24 cellular contexts compared by ENCODE assay signal in the genomic region with DNA sequence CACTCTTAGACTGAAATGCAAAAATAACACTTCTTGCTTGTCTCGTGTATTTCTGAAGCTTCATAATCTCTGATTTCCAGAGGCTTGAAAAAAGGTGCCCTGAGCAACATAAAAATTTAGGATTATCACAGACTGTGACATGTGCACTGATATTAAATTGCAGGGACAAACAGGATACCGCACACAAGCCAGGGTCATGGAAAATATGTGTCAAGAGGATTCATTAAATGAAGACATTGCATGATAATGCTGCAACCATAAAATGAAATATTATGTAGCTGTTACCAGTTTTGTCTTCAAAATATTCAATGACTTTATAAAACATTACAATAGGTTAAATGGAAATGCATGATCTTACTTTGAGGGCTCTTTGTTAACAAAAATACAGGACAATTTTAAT.
DNase-seq lines count a peak whose midpoint lies in the region; FAIRE-seq and TF ChIP-seq lines count a peak whose summit lies in the region.
"Had no signal": no experiment of that assay in that cellular context is flagged by ENCODE, and none has a peak within 500 bp of the region (broad histone marks: within the 10 kb centered on the region; RNA-seq: fewer than 3 reads in every experiment).

No MANE protein-coding gene starts in this region.

- no peaks in the 10 kb centered on the region for H3K9me1 ChIP-seq in endothelial cell of umbilical vein (replicated peaks; ENCODE audit: control insufficient read depth, extremely low read depth, insufficient read depth, low read length)

- H3K4me1 ChIP-seq in H9 (ENCODE audit: insufficient read depth, low read length) (no peaks in the 10 kb centered on the region), endothelial cell of umbilical vein (ENCODE audit: control insufficient read depth, extremely low read depth, insufficient read depth, low read length) (peaks cover 19% of the 10 kb centered on the region)
- H3K4me1 ChIP-seq: A549; BLaER1 treated with 17β-estradiol and CSF1 and Interleukin-3, amounts not matched to agents 10 nM and 100 nM had no signal

- no peak overlapping the region for H3K9ac ChIP-seq in H9 (ENCODE audit: extremely low read depth, insufficient read length, low read length)
- no peak overlapping the region for H3K9ac ChIP-seq in endothelial cell of umbilical vein (replicated peaks; ENCODE audit: extremely low read depth, insufficient read depth, low read length)
- H3K9ac ChIP-seq: BLaER1 treated with 17β-estradiol and CSF1 and Interleukin-3, amounts not matched to agents 10 nM and 100 nM had no signal

- no peak overlapping the region for H3K14ac ChIP-seq in H9 (ENCODE audit: insufficient read depth, low read length)

- H3K56ac ChIP-seq in H9 (ENCODE audit: insufficient read length, low read depth, low read length): no peak overlapping the region

- H3K4me3 Mint-ChIP-seq in H9: no peak overlapping the region
- H3K4me3 Mint-ChIP-seq in activated CD4-positive, alpha-beta memory T cell treated with anti-CD3 and anti-CD28 coated beads for 36 hours: no peak overlapping the region
- H3K4me3 Mint-ChIP-seq: B cell; CD4-positive, alpha-beta T cell; CD8-positive, alpha-beta T cell had no signal

- BruUV-seq in endothelial cell of umbilical vein (replicated peaks; lab: Mats Ljungman, UMichigan): no TSS peak

- no peak overlapping the region for H3K4ac ChIP-seq in H9 (ENCODE audit: low read depth, low read length)

- TF ChIP-seq CTCF in H9 (conservative IDR thresholded peaks at IDR 0.05): no peak
- TF ChIP-seq CTCF in endothelial cell of umbilical vein (IDR thresholded peaks at IDR 0.05; ENCODE audit: extremely low read depth in 1 of 2, insufficient read depth in 1 of 2, low read depth in 1 of 2, low read length in 2 of 2): no peak

- H3K79me2 ChIP-seq in H9 (ENCODE audit: insufficient read depth, low read length): no peaks in the 10 kb centered on the region
- no peaks in the 10 kb centered on the region for H3K79me2 ChIP-seq in endothelial cell of umbilical vein (ENCODE audit: control insufficient read depth, insufficient read depth, low read length)

- H2AK5ac ChIP-seq in H9 (ENCODE audit: insufficient read length, low read length): no peak overlapping the region

- H3K27ac Mint-ChIP-seq in H9: no peak overlapping the region
- no peak overlapping the region for H3K27ac Mint-ChIP-seq in activated CD4-positive, alpha-beta memory T cell treated with anti-CD3 and anti-CD28 coated beads for 36 hours
- H3K27ac Mint-ChIP-seq: B cell; CD4-positive, alpha-beta T cell; CD8-positive, alpha-beta T cell had no signal

- peaks cover 2 to 5% of the 10 kb centered on the region in 2 experiments; a peak in 3 of 5 replicates for H3K9me3 Mint-ChIP-seq in H9
- H3K9me3 Mint-ChIP-seq in activated CD4-positive, alpha-beta memory T cell treated with anti-CD3 and anti-CD28 coated beads for 36 hours: peaks cover 6% of the 10 kb centered on the region

- H3K4me2 ChIP-seq in H9 (ENCODE audit: insufficient read depth, insufficient read length, low read length) (no peak overlapping the region), endothelial cell of umbilical vein (ENCODE audit: insufficient read depth, low read length) (peak overlapping the region; percentile 20)
- H3K4me2 ChIP-seq: A549; BLaER1 treated with 17β-estradiol and CSF1 and Interleukin-3, amounts not matched to agents 10 nM and 100 nM had no signal

- H3K27me3 ChIP-seq in H9 (ENCODE audit: insufficient read depth, low read length): no peaks in the 10 kb centered on the region
- H3K27me3 ChIP-seq in endothelial cell of umbilical vein (ENCODE audit: control insufficient read depth in 2 of 2, insufficient read depth in 2 of 2, low read length in 2 of 2): no peaks in the 10 kb centered on the region
- H3K27me3 ChIP-seq: BLaER1 treated with 17β-estradiol and CSF1 and Interleukin-3, amounts not matched to agents 10 nM and 100 nM had no signal

- no peak for TF ChIP-seq POLR2A in endothelial cell of umbilical vein (IDR thresholded peaks at IDR 0.05; ENCODE audit: low read depth, low read length)

- H3K36me3 Mint-ChIP-seq in H9 (ENCODE audit: insufficient read depth in 1 of 3, low read depth in 3 of 3): no peaks in the 10 kb centered on the region; a peak in 1 of 7 replicates
- no peaks in the 10 kb centered on the region for H3K36me3 Mint-ChIP-seq in activated CD4-positive, alpha-beta memory T cell treated with anti-CD3 and anti-CD28 coated beads for 36 hours
- H3K36me3 Mint-ChIP-seq: CD8-positive, alpha-beta T cell had no signal

- CTCF ChIA-PET in endothelial cell of umbilical vein (lab: Charles Lee): interaction anchor here (0.6 to 1.6 kb wide), 10 partner anchors 12 to 305 kb away, joined by 3 to 9 read pairs (median 3); no protein-coding TSS in a partner anchor
- CTCF ChIA-PET in activated CD4-positive, alpha-beta memory T cell treated with anti-CD3 and anti-CD28 coated beads for 36 hours (lab: Charles Lee): no interaction called here

- intact Hi-C loops in endothelial cell of umbilical vein (cut with micrococcal nuclease): loop anchor here (1.0 kb wide), 2 partner anchors 26 to 30 kb away; no protein-coding TSS in a partner anchor
- intact Hi-C loops in activated CD4-positive, alpha-beta memory T cell treated with anti-CD3 and anti-CD28 coated beads for 36 hours (cut with micrococcal nuclease): no loop called here

- H2BK12ac ChIP-seq in H9 (ENCODE audit: insufficient read length, low read depth, low read length): no peak overlapping the region

- no CpG with 5 or more reads among the region's 2 CpGs for WGBS in H9 (ENCODE audit: extremely low coverage, insufficient read length, low lambda C conversion rate)

- H4K5ac ChIP-seq in H9 (ENCODE audit: insufficient read length, low read depth, low read length): no peak overlapping the region

- H2AFZ ChIP-seq in H9 (ENCODE audit: low read length): no peak overlapping the region
- H2AFZ ChIP-seq in endothelial cell of umbilical vein (ENCODE audit: low read depth, low read length): no peak overlapping the region

- H3K79me1 ChIP-seq in H9 (ENCODE audit: insufficient read depth, low read depth, low read length, poor library complexity, severe bottlenecking): no peaks in the 10 kb centered on the region

- no peak overlapping the region for H4K8ac ChIP-seq in H9 (replicated peaks; ENCODE audit: insufficient read length, low read depth, low read length)

- no peak overlapping the region for H2BK15ac ChIP-seq in H9 (ENCODE audit: low read depth, low read length)

- no peak overlapping the region for H3K23ac ChIP-seq in H9 (ENCODE audit: insufficient read length, low read depth, low read length)

- H3K18ac ChIP-seq in H9 (ENCODE audit: insufficient read length, low read depth, low read length): no peak overlapping the region

- no peak overlapping the region for H2BK20ac ChIP-seq in H9 (ENCODE audit: low read depth, low read length, poor library complexity, severe bottlenecking)

- H2BK120ac ChIP-seq in H9 (ENCODE audit: low read depth, low read length, poor library complexity, severe bottlenecking): no peak overlapping the region

- POLR2A ChIA-PET in endothelial cell of umbilical vein (lab: Charles Lee): no interaction called here
- POLR2A ChIA-PET in activated CD4-positive, alpha-beta memory T cell treated with anti-CD3 and anti-CD28 coated beads for 36 hours (lab: Charles Lee): no interaction called here

- H4K91ac ChIP-seq in H9 (ENCODE audit: insufficient read length, low read depth, low read length): no peak overlapping the region

- no peak overlapping the region for H3K4me3 ChIP-seq in endothelial cell of umbilical vein (replicated peaks in 1 of 3; ENCODE audit: insufficient read depth in 1 of 3, low read depth in 1 of 3, low read length in 3 of 3)
- H3K4me3 ChIP-seq: A549; BLaER1 treated with 17β-estradiol and CSF1 and Interleukin-3, amounts not matched to agents 10 nM and 100 nM; GM12878 had no signal

- H3K27ac ChIP-seq in H9 (ENCODE audit: insufficient read length, low read depth, low read length) (no peak overlapping the region), endothelial cell of umbilical vein (ENCODE audit: insufficient read depth, low read depth, low read length) (no peak overlapping the region)
- H3K27ac ChIP-seq: 22Rv1; A549; BLaER1 treated with 17β-estradiol and CSF1 and Interleukin-3, amounts not matched to agents 10 nM and 100 nM; C4-2B had no signal

- dilution Hi-C loops in endothelial cell of umbilical vein (cut with MboI; ENCODE audit: extremely low pct_ligation_motif_present, low sequenced_read_pairs): no loop called here

- H4K20me1 ChIP-seq in H9 (ENCODE audit: control insufficient read depth, insufficient read depth, insufficient read length): no peaks in the 10 kb centered on the region
- no peaks in the 10 kb centered on the region for H4K20me1 ChIP-seq in endothelial cell of umbilical vein (replicated peaks; ENCODE audit: control insufficient read depth, extremely low read depth, insufficient read depth, low read length)
- H4K20me1 ChIP-seq: BLaER1 treated with 17β-estradiol and CSF1 and Interleukin-3, amounts not matched to agents 10 nM and 100 nM had no signal

- no peaks in the 10 kb centered on the region for H3K27me3 Mint-ChIP-seq in H9 (ENCODE audit: low read depth)
- no peaks in the 10 kb centered on the region for H3K27me3 Mint-ChIP-seq in activated CD4-positive, alpha-beta memory T cell treated with anti-CD3 and anti-CD28 coated beads for 36 hours
- H3K27me3 Mint-ChIP-seq: B cell; CD4-positive, alpha-beta T cell had no signal

- H2BK5ac ChIP-seq in H9 (ENCODE audit: insufficient read length, low read length): no peak overlapping the region

- no peaks in the 10 kb centered on the region for H3K23me2 ChIP-seq in H9 (ENCODE audit: insufficient read length, low read depth, low read length, poor library complexity, severe bottlenecking)

- peak overlapping the region; percentile 59 for H3T11ph ChIP-seq in H9 (ENCODE audit: low read length)

- no peak for FAIRE-seq in endothelial cell of umbilical vein (lab: Jason Lieb, UNC)
- FAIRE-seq: A549, D721Med, GM12878, GM12892, GM18507 had no signal

- no peaks in the 10 kb centered on the region for H3K9me3 ChIP-seq in H9 (ENCODE audit: control insufficient read depth, low read depth, low read length)
- H3K9me3 ChIP-seq in endothelial cell of umbilical vein (replicated peaks; ENCODE audit: control insufficient read depth, insufficient read depth, low read length): no peaks in the 10 kb centered on the region
- H3K9me3 ChIP-seq: A549; BLaER1 treated with 17β-estradiol and CSF1 and Interleukin-3, amounts not matched to agents 10 nM and 100 nM; Caco-2 had no signal

- no peaks in the 10 kb centered on the region for H3K36me3 ChIP-seq in endothelial cell of umbilical vein (ENCODE audit: control insufficient read depth in 2 of 2, extremely low read depth in 1 of 2, insufficient read depth in 2 of 2, low read length in 2 of 2)
- H3K36me3 ChIP-seq: BLaER1 treated with 17β-estradiol and CSF1 and Interleukin-3, amounts not matched to agents 10 nM and 100 nM had no signal

- DNase-seq in H9 (no peak), dermis blood vessel endothelial cell (peak; percentile 6), endothelial cell of umbilical vein (ENCODE audit: low read depth, low spot score) (no peak), DMS153 treated with DMSO at 0.1 percent for 48 hours (lab: John Stamatoyannopoulos, UW; ENCODE audit: unreplicated experiment) (no peak)
- DNase-seq in activated CD4-positive, alpha-beta memory T cell treated with anti-CD3 and anti-CD28 coated beads for 36 hours: no peak
- DNase-seq: AML-193; Caco-2; Calu3; CD4-positive, alpha-beta T cell; CD8-positive, alpha-beta T cell; DMS53; DMS79; DND-41; EL; GDM1 had no signal

- H3K4me1 Mint-ChIP-seq in H9: no peaks in the 10 kb centered on the region; a peak in 1 of 4 replicates
- H3K4me1 Mint-ChIP-seq in activated CD4-positive, alpha-beta memory T cell treated with anti-CD3 and anti-CD28 coated beads for 36 hours (ENCODE audit: low read depth): no peaks in the 10 kb centered on the region
- H3K4me1 Mint-ChIP-seq: B cell had no signal
